2 cellular contexts compared by ENCODE assay signal in genomic region chr19:45558399-45558878, GRCh38.
TF ChIP-seq lines count a peak whose summit lies in the region.

No MANE protein-coding gene starts in this region.

TF ChIP-seq in GM23338, 12 proteins besides CTCF, POLR2A, EP300 and RAD21:
- peak; percentile 9; the same call in 1 of the 2 replicates for TF ChIP-seq CREB1 (CRISPR knock-in tag; IDR thresholded peaks at IDR 0.05; ENCODE audit: low read depth)
- TF ChIP-seq ZNF114 (CRISPR knock-in tag; IDR thresholded peaks at IDR 0.05): no peak

TF ChIP-seq in endothelial cell of umbilical vein, 7 proteins besides CTCF, POLR2A, EP300 and RAD21:
- TF ChIP-seq EZH2 (IDR thresholded peaks at IDR 0.05; ENCODE audit: borderline replicate concordance, low read depth, low read length, severe bottlenecking) (no peak), JUN (IDR thresholded peaks at IDR 0.05; ENCODE audit: borderline replicate concordance, insufficient read depth, insufficient read length, low read depth) (no peak), POLR2AphosphoS5 (IDR thresholded peaks at IDR 0.05; ENCODE audit: insufficient read depth, low read depth, low read length) (no peak), MAX (IDR thresholded peaks at IDR 0.05; ENCODE audit: insufficient read depth, insufficient read length) (no peak), FOS (IDR thresholded peaks at IDR 0.05; ENCODE audit: borderline replicate concordance, insufficient read depth, low read length) (no peak), MYC (IDR thresholded peaks at IDR 0.05; ENCODE audit: low read depth, low read length) (no peak), GATA2 (IDR thresholded peaks at IDR 0.05; ENCODE audit: insufficient read depth, insufficient read length, low read depth, low read length) (no peak)
TF ChIP-seq in endothelial cell of umbilical vein: peak in this region for 0.
